Comparison of ENCODE assay signal across 15 cellular contexts in the genomic region with DNA sequence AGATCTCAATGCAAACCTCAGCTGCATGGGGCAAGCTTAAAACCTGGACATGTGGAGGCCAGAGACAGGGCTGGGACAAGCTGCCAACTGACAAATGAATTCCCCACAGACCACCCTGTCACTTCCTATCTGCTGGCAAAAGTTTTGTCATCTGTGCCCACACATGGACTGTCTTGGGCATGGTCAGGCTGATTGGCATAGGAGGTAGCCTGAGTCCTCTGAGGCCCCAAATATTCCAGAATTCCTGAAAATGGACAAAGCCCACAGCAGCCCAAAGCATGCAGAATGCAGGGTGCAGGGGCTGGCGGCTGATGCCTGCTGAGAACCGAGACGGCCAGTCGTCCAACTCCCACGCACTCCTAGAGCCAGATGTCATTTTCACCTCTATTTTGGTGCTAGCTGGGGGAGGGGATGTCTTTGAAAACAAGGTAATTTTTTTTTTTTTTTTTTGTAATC.
DNase-seq lines count a peak whose midpoint lies in the region; ATAC-seq and TF ChIP-seq lines count a peak whose summit lies in the region.
"Had no signal": no experiment of that assay in that cellular context is flagged by ENCODE, and none has a peak within 500 bp of the region (broad histone marks: within the 10 kb centered on the region; RNA-seq: fewer than 3 reads in every experiment).

No MANE protein-coding gene starts in this region.

- no peaks in the 10 kb centered on the region for H3K36me3 Mint-ChIP-seq in T-helper 17 cell (ENCODE audit: low read depth)
- H3K36me3 Mint-ChIP-seq: CD4-positive, CD25-positive, alpha-beta regulatory T cell; memory B cell had no signal

- H3K36me3 ChIP-seq in left lung, result no peaks in the 10 kb centered on the region
- no peaks in the 10 kb centered on the region for H3K36me3 ChIP-seq in gastroesophageal sphincter

- H3K4me1 ChIP-seq in left lung, result peaks cover 0 to 18% of the 10 kb centered on the region in 2 donors
- no peaks in the 10 kb centered on the region for H3K4me1 ChIP-seq in gastroesophageal sphincter

- H3K4me1 Mint-ChIP-seq in T-helper 17 cell, result no peaks in the 10 kb centered on the region
- H3K4me1 Mint-ChIP-seq: CD4-positive, CD25-positive, alpha-beta regulatory T cell had no signal

- H3K27ac Mint-ChIP-seq in T-helper 17 cell, result no peak overlapping the region
- H3K27ac Mint-ChIP-seq: CD4-positive, CD25-positive, alpha-beta regulatory T cell; memory B cell had no signal

- TF ChIP-seq POLR2A in gastroesophageal sphincter (IDR thresholded peaks at IDR 0.05), result no peak

- ATAC-seq in GM18502 (IDR thresholded peaks at IDR 0.05; ENCODE audit: poor library complexity, unreplicated experiment), result peak; percentile 80
- peak; percentile 79 for ATAC-seq in GM21723 (IDR thresholded peaks at IDR 0.05; ENCODE audit: unreplicated experiment)
- peak; percentile 63 for ATAC-seq in HG03378 (IDR thresholded peaks at IDR 0.05; ENCODE audit: unreplicated experiment)
- ATAC-seq in left lung, result peak; percentile 32
- ATAC-seq in T-helper 17 cell, result no peak
- no peak for ATAC-seq in gastroesophageal sphincter
- ATAC-seq in HG03095 (IDR thresholded peaks at IDR 0.05; ENCODE audit: unreplicated experiment), result no peak

- WGBS in gastroesophageal sphincter (ENCODE audit: low coverage in 1 of 2), 2 donors, result 40% methylated on average over 1 of the region's 5 CpGs; no CpG with 5 or more reads in 1 of the 2 donors

- TF ChIP-seq EP300 in gastroesophageal sphincter (IDR thresholded peaks at IDR 0.05), result no peak

- H3K27ac ChIP-seq in left lung, result no peak overlapping the region
- no peak overlapping the region for H3K27ac ChIP-seq in gastroesophageal sphincter
- H3K27ac ChIP-seq: hepatocyte had no signal

- no peak overlapping the region for H3K4me3 Mint-ChIP-seq in T-helper 17 cell
- H3K4me3 Mint-ChIP-seq: CD4-positive, CD25-positive, alpha-beta regulatory T cell; memory B cell had no signal

- H3K27me3 Mint-ChIP-seq in T-helper 17 cell, result peaks cover 65% of the 10 kb centered on the region

- intact Hi-C loops in left lung (cut with DNase I), result no loop called here

- H3K27me3 ChIP-seq in left lung (no peaks in the 10 kb centered on the region), gastroesophageal sphincter (no peaks in the 10 kb centered on the region)
- H3K27me3 ChIP-seq: hepatocyte had no signal

- TF ChIP-seq CTCF in left lung (IDR thresholded peaks at IDR 0.05) (no peak), gastroesophageal sphincter (IDR thresholded peaks at IDR 0.05) (no peak)

- no peak overlapping the region for H3K4me3 ChIP-seq in left lung
- no peak overlapping the region for H3K4me3 ChIP-seq in gastroesophageal sphincter
- H3K4me3 ChIP-seq: hepatocyte had no signal

- H3K9me3 ChIP-seq in left lung, result no peaks in the 10 kb centered on the region
- no peaks in the 10 kb centered on the region for H3K9me3 ChIP-seq in T-helper 17 cell (ENCODE audit: control insufficient read depth, low read length, poor library complexity, severe bottlenecking)
- no peaks in the 10 kb centered on the region for H3K9me3 ChIP-seq in gastroesophageal sphincter

- DNase-seq in left lung (no peak), T-helper 17 cell (no peak), Ammon's horn (ENCODE audit: low spot score) (no peak)
- DNase-seq: activated CD8-positive, alpha-beta memory T cell treated with anti-CD3 and anti-CD28 coated beads, Interleukin-2, amount 50 U/mL, for 4 hours; anterior cingulate cortex; CD4-positive, CD25-positive, alpha-beta regulatory T cell; GOT3; NCI-H146 had no signal

Comparison
In these comparisons a context has a peak if more than half of its experiments do, and no peak if none do; other contexts are left out.
1. ATAC-seq: peak in GM18502 (single experiment), GM21723 (single experiment), HG03378 (single experiment) and left lung (single experiment); none in T-helper 17 cell (single experiment), gastroesophageal sphincter (single experiment) and HG03095 (single experiment).